ENCODE assay signal across 8 cellular contexts in genomic region chr12:19439059-19440018, GRCh38. TPM values are rescaled to one million over a fixed set of nuclear protein-coding genes. Genes with fewer than 3 reads are reported as not detected.
DNase-seq lines count a peak whose midpoint lies in the region; ATAC-seq and TF ChIP-seq lines count a peak whose summit lies in the region.

A gene with protein sequence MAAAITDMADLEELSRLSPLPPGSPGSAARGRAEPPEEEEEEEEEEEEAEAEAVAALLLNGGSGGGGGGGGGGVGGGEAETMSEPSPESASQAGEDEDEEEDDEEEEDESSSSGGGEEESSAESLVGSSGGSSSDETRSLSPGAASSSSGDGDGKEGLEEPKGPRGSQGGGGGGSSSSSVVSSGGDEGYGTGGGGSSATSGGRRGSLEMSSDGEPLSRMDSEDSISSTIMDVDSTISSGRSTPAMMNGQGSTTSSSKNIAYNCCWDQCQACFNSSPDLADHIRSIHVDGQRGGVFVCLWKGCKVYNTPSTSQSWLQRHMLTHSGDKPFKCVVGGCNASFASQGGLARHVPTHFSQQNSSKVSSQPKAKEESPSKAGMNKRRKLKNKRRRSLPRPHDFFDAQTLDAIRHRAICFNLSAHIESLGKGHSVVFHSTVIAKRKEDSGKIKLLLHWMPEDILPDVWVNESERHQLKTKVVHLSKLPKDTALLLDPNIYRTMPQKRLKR (plus strand): TSS chr12:19439492. CDS start chr12:19439700, 208 bp downstream.

- H3K27ac Mint-ChIP-seq in activated naive CD8-positive, alpha-beta T cell, result peak within 1 kb of the TSS; percentile 96
- H3K27ac Mint-ChIP-seq in glutamatergic neuron (ENCODE audit: unreplicated experiment) (peak within 1 kb of the TSS; percentile 85), osteocyte (ENCODE audit: unreplicated experiment) (peak within 1 kb of the TSS; percentile 96)

- peak; percentile 97 for DNase-seq in GM06990 (ENCODE audit: extremely low read depth, insufficient read length)
- DNase-seq in HFF-Myc (ENCODE audit: extremely low read depth, low read depth), result peak; percentile 68
- DNase-seq in MV-4-11 (lab: John Stamatoyannopoulos, UW), result peak; percentile 89
- DNase-seq in SKM-1 treated with dmso at 0.1 percent for 144 hours (lab: John Stamatoyannopoulos, UW; ENCODE audit: unreplicated experiment), result peak; percentile 80
- peak; percentile 90 for DNase-seq in glutamatergic neuron
- DNase-seq in osteocyte (ENCODE audit: extremely low spot score, unreplicated experiment), result peak; percentile 97
- DNase-seq in thoracic aorta (ENCODE audit: low spot score), result peak; percentile 85

- H3K9me3 Mint-ChIP-seq in activated naive CD8-positive, alpha-beta T cell (ENCODE audit: low read depth), result no peaks in the 10 kb centered on the region
- H3K9me3 Mint-ChIP-seq in glutamatergic neuron (ENCODE audit: unreplicated experiment), result peaks cover 9% of the 10 kb centered on the region
- H3K9me3 Mint-ChIP-seq in osteocyte (ENCODE audit: unreplicated experiment), result no peaks in the 10 kb centered on the region

- H3K4me3 ChIP-seq in GM06990 (replicated peaks; ENCODE audit: low read depth, low read length) (peak within 1 kb of the TSS; percentile 98), HFF-Myc (replicated peaks; ENCODE audit: low read depth, low read length) (peak within 1 kb of the TSS; percentile 80), thoracic aorta (peak within 1 kb of the TSS; percentile 99)

- H3K9me3 ChIP-seq in thoracic aorta, result no peaks in the 10 kb centered on the region

- TF ChIP-seq CTCF in GM06990 (IDR thresholded peaks at IDR 0.05; ENCODE audit: insufficient read depth, low read length, poor library complexity, severe bottlenecking) (no peak), HFF-Myc (IDR thresholded peaks at IDR 0.05; ENCODE audit: low read depth, low read length, missing control alignments) (no peak), glutamatergic neuron (IDR thresholded peaks at IDR 0.05; ENCODE audit: partially characterized antibody, unreplicated experiment) (no peak), osteocyte (IDR thresholded peaks at IDR 0.05) (no peak), thoracic aorta (IDR thresholded peaks at IDR 0.05) (no peak)

- peaks cover 46% of the 10 kb centered on the region for H3K4me1 Mint-ChIP-seq in activated naive CD8-positive, alpha-beta T cell (ENCODE audit: low read depth)
- H3K4me1 Mint-ChIP-seq in glutamatergic neuron (ENCODE audit: low read depth, unreplicated experiment) (peaks cover 6% of the 10 kb centered on the region), osteocyte (ENCODE audit: unreplicated experiment) (peaks cover 22% of the 10 kb centered on the region)

- peaks cover 5% of the 10 kb centered on the region for H3K36me3 Mint-ChIP-seq in activated naive CD8-positive, alpha-beta T cell
- H3K36me3 Mint-ChIP-seq in glutamatergic neuron (ENCODE audit: unreplicated experiment) (no peaks in the 10 kb centered on the region), osteocyte (ENCODE audit: unreplicated experiment) (peaks cover 2% of the 10 kb centered on the region)

- H3K27ac ChIP-seq in thoracic aorta, result peak within 1 kb of the TSS; percentile 92 to 98

- no peaks in the 10 kb centered on the region for H3K27me3 Mint-ChIP-seq in activated naive CD8-positive, alpha-beta T cell
- H3K27me3 Mint-ChIP-seq in glutamatergic neuron (ENCODE audit: unreplicated experiment), result peaks cover 5% of the 10 kb centered on the region
- no peaks in the 10 kb centered on the region for H3K27me3 Mint-ChIP-seq in osteocyte (ENCODE audit: unreplicated experiment)

- peaks cover 1% of the 10 kb centered on the region; the same call in 1 of the 2 replicates for H3K36me3 ChIP-seq in GM06990 (ENCODE audit: control insufficient read depth, insufficient read depth, low read length)
- no peaks in the 10 kb centered on the region for H3K36me3 ChIP-seq in thoracic aorta

- H3K4me3 Mint-ChIP-seq in activated naive CD8-positive, alpha-beta T cell, result peak within 1 kb of the TSS; percentile 99
- H3K4me3 Mint-ChIP-seq in glutamatergic neuron (ENCODE audit: unreplicated experiment) (peak within 1 kb of the TSS; percentile 85), osteocyte (ENCODE audit: unreplicated experiment) (peak within 1 kb of the TSS; percentile 99)

- peak; percentile 77 for ATAC-seq in thoracic aorta (ENCODE audit: insufficient number of reproducible peaks, low FRiP score, low read depth)

- H3K27me3 ChIP-seq in GM06990 (replicated peaks; ENCODE audit: control insufficient read depth, insufficient read depth, low read length) (no peaks in the 10 kb centered on the region), thoracic aorta (replicated peaks; ENCODE audit: insufficient read depth) (no peaks in the 10 kb centered on the region)

- H3K4me1 ChIP-seq in thoracic aorta (ENCODE audit: control insufficient read depth in 1 of 2, low read depth in 2 of 2), result peaks cover 14 to 25% of the 10 kb centered on the region in 2 donors

RNA-seq across cellular contexts. Expression of the gene that starts here (rescaled TPM):
- total RNA-seq in glutamatergic neuron (ENCODE audit: unreplicated experiment) (21.0 TPM), osteocyte (33.5 and 35.8 TPM in 2 replicates), thoracic aorta (10 to 100 TPM; 28.3 to 79.6 TPM)

Comparison
In these comparisons a context has a peak if more than half of its experiments do, and no peak if none do; other contexts are left out.
1. Peak in every context shown above with its lines: DNase-seq, ATAC-seq, H3K4me3 ChIP-seq and H3K27ac ChIP-seq.